ENCODE assay signal across 1 cellular context in genomic region chr14:90842726-90843125, GRCh38.
TF ChIP-seq lines count a peak whose summit lies in the region.

No MANE protein-coding gene starts in this region.

TF ChIP-seq in HepG2, 621 proteins besides CTCF, POLR2A, EP300 and RAD21 (continued from another document):
- TF ChIP-seq ZBTB40 (IDR thresholded peaks at IDR 0.05) (no peak), ZBTB40 (CRISPR knock-in tag; IDR thresholded peaks at IDR 0.05) (no peak), ZNF816 (CRISPR knock-in tag; IDR thresholded peaks at IDR 0.05; ENCODE audit: borderline replicate concordance) (no peak), ZNF616 (CRISPR knock-in tag; IDR thresholded peaks at IDR 0.05; ENCODE audit: low read depth) (no peak), ZNF333 (CRISPR knock-in tag; IDR thresholded peaks at IDR 0.05; ENCODE audit: borderline replicate concordance) (no peak), ZNF12 (CRISPR knock-in tag; IDR thresholded peaks at IDR 0.05) (no peak), ZNF543 (CRISPR knock-in tag; IDR thresholded peaks at IDR 0.05) (no peak), GPBP1L1 (CRISPR knock-in tag; IDR thresholded peaks at IDR 0.05) (no peak)
